17 cellular contexts compared by ENCODE assay signal in the genomic region with DNA sequence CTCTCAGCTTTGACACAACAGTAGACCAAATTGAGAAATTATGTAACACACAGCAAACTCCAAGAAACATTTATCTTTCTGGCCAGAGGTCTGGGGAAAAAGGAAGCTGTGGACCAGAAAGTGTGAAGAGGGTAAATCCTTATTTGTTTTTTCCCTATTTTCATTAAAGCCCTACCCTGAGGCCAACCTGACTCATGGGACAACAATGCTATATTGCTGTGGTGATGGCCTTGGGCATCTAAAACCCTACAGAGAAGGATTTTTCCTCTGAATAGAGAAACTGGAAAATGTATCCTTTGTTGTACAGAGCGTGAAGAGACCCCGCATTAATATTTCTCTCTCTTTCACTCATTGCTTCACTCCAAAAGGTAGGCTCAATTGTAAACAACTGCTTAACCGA.
DNase-seq lines count a peak whose midpoint lies in the region; ATAC-seq and TF ChIP-seq lines count a peak whose summit lies in the region.
"Had no signal": no experiment of that assay in that cellular context is flagged by ENCODE, and none has a peak within 500 bp of the region (broad histone marks: within the 10 kb centered on the region; RNA-seq: fewer than 3 reads in every experiment).

No MANE protein-coding gene starts in this region.

- H3K4me2 ChIP-seq in GM23338 (no peak overlapping the region), PC-9 (no peak overlapping the region)
- H3K4me2 ChIP-seq: BLaER1 treated with 17β-estradiol and CSF1 and Interleukin-3, amounts not matched to agents 10 nM and 100 nM had no signal

- H2AFZ ChIP-seq in GM23338 = 0 out of 2 replicates have a peak overlapping the region, but pooled peaks have one; percentile 23
- H2AFZ ChIP-seq in PC-9 = peak overlapping the region; percentile 18; the same call in 1 of the 2 replicates

- H3K9me3 Mint-ChIP-seq in GM23338 = no peaks in the 10 kb centered on the region
- H3K9me3 Mint-ChIP-seq: H9 had no signal

- no peak for ATAC-seq in GM23338
- no peak for ATAC-seq in HG02610 (IDR thresholded peaks at IDR 0.05; ENCODE audit: unreplicated experiment)
- ATAC-seq in HG03139 (IDR thresholded peaks at IDR 0.05; ENCODE audit: unreplicated experiment) = no peak
- ATAC-seq: CD8-positive, alpha-beta T cell had no signal

- H3K4me1 Mint-ChIP-seq in GM23338 = no peaks in the 10 kb centered on the region
- H3K4me1 Mint-ChIP-seq: H9 had no signal

- H3F3A ChIP-seq in GM23338 (replicated peaks; ENCODE audit: low read depth) = no peaks in the 10 kb centered on the region
- no peaks in the 10 kb centered on the region for H3F3A ChIP-seq in PC-9 (ENCODE audit: insufficient read depth, low read depth)

- H3K36me3 Mint-ChIP-seq in GM23338 (ENCODE audit: low read depth) = no peaks in the 10 kb centered on the region
- H3K36me3 Mint-ChIP-seq: CD8-positive, alpha-beta T cell had no signal

- H3K27ac ChIP-seq in GM23338 (ENCODE audit: low read depth) (no peak overlapping the region), PC-9 (no peak overlapping the region)
- H3K27ac ChIP-seq: BLaER1 treated with 17β-estradiol and CSF1 and Interleukin-3, amounts not matched to agents 10 nM and 100 nM had no signal

- no peaks in the 10 kb centered on the region for H3K9me3 ChIP-seq in PC-9 (ENCODE audit: insufficient read depth, low read depth)
- H3K9me3 ChIP-seq: BLaER1 treated with 17β-estradiol and CSF1 and Interleukin-3, amounts not matched to agents 10 nM and 100 nM had no signal

- H3K79me2 ChIP-seq in GM23338 (replicated peaks; ENCODE audit: insufficient read depth) (no peaks in the 10 kb centered on the region), PC-9 (ENCODE audit: low read depth) (no peaks in the 10 kb centered on the region)

- H3K4me1 ChIP-seq in GM23338 (ENCODE audit: insufficient read depth) (no peaks in the 10 kb centered on the region), PC-9 (replicated peaks; ENCODE audit: insufficient read depth) (0 out of 2 replicates have a peak, but pooled peaks cover 5% of the 10 kb centered on the region)

- CTCF ChIA-PET in PC-9 (lab: Charles Lee) = no interaction called here

- no peak overlapping the region for H3K27ac Mint-ChIP-seq in GM23338
- H3K27ac Mint-ChIP-seq: CD8-positive, alpha-beta T cell; H9 had no signal

- H3K9me2 ChIP-seq in GM23338 (ENCODE audit: insufficient read depth) = no peaks in the 10 kb centered on the region
- no peaks in the 10 kb centered on the region for H3K9me2 ChIP-seq in PC-9 (ENCODE audit: insufficient read depth)

- H4K20me1 ChIP-seq in GM23338 (replicated peaks; ENCODE audit: insufficient read depth) = no peaks in the 10 kb centered on the region
- H4K20me1 ChIP-seq in PC-9 (ENCODE audit: insufficient read depth) = no peaks in the 10 kb centered on the region
- H4K20me1 ChIP-seq: BLaER1 treated with 17β-estradiol and CSF1 and Interleukin-3, amounts not matched to agents 10 nM and 100 nM had no signal

- H3K27me3 Mint-ChIP-seq in GM23338 (ENCODE audit: insufficient read depth, low read depth, poor library complexity) = no peaks in the 10 kb centered on the region

- POLR2A ChIA-PET in PC-9 (lab: Charles Lee; ENCODE audit: unreplicated experiment) = no interaction called here

- H3K36me3 ChIP-seq in GM23338 (ENCODE audit: insufficient read depth) = no peaks in the 10 kb centered on the region
- no peaks in the 10 kb centered on the region for H3K36me3 ChIP-seq in PC-9 (ENCODE audit: low read depth)
- H3K36me3 ChIP-seq: BLaER1 treated with 17β-estradiol and CSF1 and Interleukin-3, amounts not matched to agents 10 nM and 100 nM had no signal

- intact Hi-C loops in PC-9 (cut with micrococcal nuclease; ENCODE audit: unreplicated experiment) = no loop called here

- H3K27me3 ChIP-seq in GM23338 (ENCODE audit: insufficient read depth) (no peaks in the 10 kb centered on the region), PC-9 (ENCODE audit: insufficient read depth, low read depth) (no peaks in the 10 kb centered on the region)
- H3K27me3 ChIP-seq: BLaER1 treated with 17β-estradiol and CSF1 and Interleukin-3, amounts not matched to agents 10 nM and 100 nM had no signal

- TF ChIP-seq CTCF in GM23338 (conservative IDR thresholded peaks at IDR 0.05; ENCODE audit: low read depth in 2 of 2) (no peak), PC-9 (conservative IDR thresholded peaks at IDR 0.05) (no peak)

- H3K4me3 ChIP-seq in GM23338 (no peak overlapping the region), PC-9 (no peak overlapping the region)
- H3K4me3 ChIP-seq: BLaER1 treated with 17β-estradiol and CSF1 and Interleukin-3, amounts not matched to agents 10 nM and 100 nM had no signal

- no peak overlapping the region for H3K4me3 Mint-ChIP-seq in GM23338
- H3K4me3 Mint-ChIP-seq: CD8-positive, alpha-beta T cell; H9 had no signal

- DNase-seq in GM23338 (ENCODE audit: low spot score) (peak; percentile 11), PC-9 (peak in 1 of 2 experiments; percentile 13), foreskin melanocyte (peak; percentile 48), renal cortical epithelial cell (ENCODE audit: low read depth) (peak; percentile 2), iPS-NIHi7 (ENCODE audit: extremely low spot score) (no peak)
- DNase-seq: Calu3; CD8-positive, alpha-beta T cell; EL; H9; NCI-H1105 treated with DMSO at 0.1 percent for 48 hours; NCI-H1694; NCI-H2081 treated with DMSO at 0.1 percent for 48 hours; NCI-H510A; NCI-H774 had no signal

- no TSS peak for BruUV-seq in PC-9 (replicated peaks; lab: Mats Ljungman, UMichigan)

TF ChIP-seq in GM23338, 12 proteins besides CTCF, POLR2A, EP300 and RAD21:
- TF ChIP-seq EZH2phosphoT487 (IDR thresholded peaks at IDR 0.05; ENCODE audit: unreplicated experiment) (no peak), ZNF114 (CRISPR knock-in tag; IDR thresholded peaks at IDR 0.05) (no peak), ZNF331 (CRISPR knock-in tag; IDR thresholded peaks at IDR 0.05; ENCODE audit: low read depth) (no peak), JUNB (IDR thresholded peaks at IDR 0.05; ENCODE audit: unreplicated experiment) (no peak), CREB1 (CRISPR knock-in tag; IDR thresholded peaks at IDR 0.05; ENCODE audit: low read depth) (no peak)
- TF ChIP-seq, protein P1, sequence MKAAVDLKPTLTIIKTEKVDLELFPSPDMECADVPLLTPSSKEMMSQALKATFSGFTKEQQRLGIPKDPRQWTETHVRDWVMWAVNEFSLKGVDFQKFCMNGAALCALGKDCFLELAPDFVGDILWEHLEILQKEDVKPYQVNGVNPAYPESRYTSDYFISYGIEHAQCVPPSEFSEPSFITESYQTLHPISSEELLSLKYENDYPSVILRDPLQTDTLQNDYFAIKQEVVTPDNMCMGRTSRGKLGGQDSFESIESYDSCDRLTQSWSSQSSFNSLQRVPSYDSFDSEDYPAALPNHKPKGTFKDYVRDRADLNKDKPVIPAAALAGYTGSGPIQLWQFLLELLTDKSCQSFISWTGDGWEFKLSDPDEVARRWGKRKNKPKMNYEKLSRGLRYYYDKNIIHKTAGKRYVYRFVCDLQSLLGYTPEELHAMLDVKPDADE (IDR thresholded peaks at IDR 0.05) = no peak
